Comparison of ENCODE assay signal across 23 cellular contexts in genomic region chr4:13865871-13866669, GRCh38.
A peak's percentile ranks its signal among the peaks of the same experiment; 100 is the strongest.
DNase-seq lines count a peak whose midpoint lies in the region.
"Had no signal": no experiment of that assay in that cellular context is flagged by ENCODE, and none has a peak within 500 bp of the region (broad histone marks: within the 10 kb centered on the region; RNA-seq: fewer than 3 reads in every experiment).

No MANE protein-coding gene starts in this region.

- H2AK5ac ChIP-seq in mesenchymal stem cell (ENCODE audit: low read length, severe bottlenecking), result no peak overlapping the region

- no peak overlapping the region for H3K23ac ChIP-seq in mesenchymal stem cell (ENCODE audit: low read length in 2 of 2)

- no peak overlapping the region for H2AFZ ChIP-seq in mesenchymal stem cell (ENCODE audit: low read depth, low read length)

- 57% methylated on average over 4 of the region's 7 CpGs for whole genome bisulfite sequencing in mesenchymal stem cell

- no peaks in the 10 kb centered on the region for H3K27me3 ChIP-seq in mesenchymal stem cell (ENCODE audit: control insufficient read depth in 1 of 2, insufficient read depth in 1 of 2, low read length in 2 of 2)
- H3K27me3 ChIP-seq: dorsolateral prefrontal cortex, esophagus muscularis mucosa had no signal

- DNase-seq in DMS53 treated with DMSO at 0.1 percent for 48 hours (lab: John Stamatoyannopoulos, UW; ENCODE audit: unreplicated experiment) (peak; percentile 88), HT1080 (ENCODE audit: low read depth) (peak; percentile 46), astrocyte of the hippocampus (ENCODE audit: low read depth, low spot score) (peak; percentile 21), mesenchymal stem cell (peak; percentile 13), SKM-1 (lab: John Stamatoyannopoulos, UW; ENCODE audit: unreplicated experiment) (no peak), COLO829 (ENCODE audit: low spot score) (no peak)
- no peak for DNase-seq in activated T-cell treated with anti-CD3 and anti-CD28 coated beads, Interleukin-2, amount 50 U/mL, for 1 hour
- DNase-seq: activated CD4-positive, alpha-beta T cell treated with anti-CD3 and anti-CD28 coated beads, Interleukin-2, amount 10 ng/mL, durations not matched to agents 7 days and 5 days; activated naive CD4-positive, alpha-beta T cell treated with anti-CD3 and anti-CD28 coated beads, Interleukin-2, amount 10 ng/mL, durations not matched to agents 7 days and 5 days; activated T-cell treated with anti-CD3 and anti-CD28 coated beads for 4 hours; CD4-positive, alpha-beta memory T cell; dorsolateral prefrontal cortex; Kasumi-1; left ventricle myocardium inferior; naive thymus-derived CD8-positive, alpha-beta T cell; NCI-H1694 treated with DMSO at 0.1 percent for 48 hours; NCI-H526 treated with DMSO at 0.1 percent for 48 hours; posterior cingulate gyrus; stimulated activated CD4-positive, alpha-beta T cell treated with anti-CD3 and anti-CD28 coated beads, Interleukin-12 subunit alpha, Interleukin-12 subunit beta, amount 100 ng/mL, for 4 hours; stimulated activated naive CD4-positive, alpha-beta T cell treated with Interleukin-2 at 50 U/mL for 16 hours; SW 1271; trophoblast cell had no signal

- H3K4me1 ChIP-seq in mesenchymal stem cell (ENCODE audit: control insufficient read depth, insufficient read depth, low read depth, low read length), result no peaks in the 10 kb centered on the region
- H3K4me1 ChIP-seq: esophagus muscularis mucosa, left ventricle myocardium inferior had no signal

- no peaks in the 10 kb centered on the region for H3K79me1 ChIP-seq in mesenchymal stem cell (replicated peaks; ENCODE audit: low read length, poor library complexity, severe bottlenecking)

- no peak overlapping the region for H3K27ac ChIP-seq in mesenchymal stem cell (ENCODE audit: low read length, poor library complexity, severe bottlenecking)
- H3K27ac ChIP-seq: dorsolateral prefrontal cortex, esophagus muscularis mucosa, left ventricle myocardium inferior had no signal

- H2BK5ac ChIP-seq in mesenchymal stem cell (ENCODE audit: low read depth, low read length, poor library complexity, severe bottlenecking), result no peak overlapping the region

- H3K9me3 ChIP-seq in mesenchymal stem cell (ENCODE audit: control insufficient read depth, low read length), result peaks cover 15% of the 10 kb centered on the region
- H3K9me3 ChIP-seq: esophagus muscularis mucosa had no signal

- H3K4ac ChIP-seq in mesenchymal stem cell (ENCODE audit: low read depth in 1 of 2, low read length in 2 of 2), result no peak overlapping the region

- H3K4me3 ChIP-seq in mesenchymal stem cell (ENCODE audit: insufficient read depth in 1 of 2, low read depth in 1 of 2, low read length in 2 of 2), result no peak overlapping the region
- H3K4me3 ChIP-seq: dorsolateral prefrontal cortex, esophagus muscularis mucosa, left ventricle myocardium inferior had no signal

- H3K36me3 ChIP-seq in mesenchymal stem cell (ENCODE audit: control insufficient read depth in 1 of 2, insufficient read depth in 2 of 2, low read depth in 1 of 2, low read length in 2 of 2), result no peaks in the 10 kb centered on the region
- H3K36me3 ChIP-seq: esophagus muscularis mucosa, left ventricle myocardium inferior had no signal

- H3K14ac ChIP-seq in mesenchymal stem cell (ENCODE audit: low read length in 2 of 2), result no peak overlapping the region

- no peak overlapping the region for H2BK12ac ChIP-seq in mesenchymal stem cell (ENCODE audit: low read length in 2 of 2)

- no peak overlapping the region for H2BK120ac ChIP-seq in mesenchymal stem cell (ENCODE audit: low read depth, low read length)

- H2BK15ac ChIP-seq in mesenchymal stem cell (ENCODE audit: low read depth, poor library complexity, severe bottlenecking), result no peak overlapping the region

- H3K4me2 ChIP-seq in mesenchymal stem cell (ENCODE audit: low read length, poor library complexity, severe bottlenecking), result no peak overlapping the region

- no peak overlapping the region for H4K8ac ChIP-seq in mesenchymal stem cell (ENCODE audit: low read length)

- no peak overlapping the region for H3K18ac ChIP-seq in mesenchymal stem cell (ENCODE audit: low read depth in 1 of 2, low read length in 2 of 2)

- H4K91ac ChIP-seq in mesenchymal stem cell (ENCODE audit: low read length), result no peak overlapping the region

- peak overlapping the region; percentile 18 for H3K9ac ChIP-seq in mesenchymal stem cell (ENCODE audit: low read length)

Comparison
In these comparisons a context has a peak if more than half of its experiments do, and no peak if none do; other contexts are left out.
1. DNase-seq: peak in DMS53 treated with DMSO at 0.1 percent for 48 hours (single experiment), HT1080 (single experiment), astrocyte of the hippocampus (single experiment) and mesenchymal stem cell (single experiment); none in SKM-1 (single experiment), activated T-cell treated with anti-CD3 and anti-CD28 coated beads, Interleukin-2, amount 50 U/mL, for 1 hour (single experiment) and COLO829 (single experiment).